In the genomic region with DNA sequence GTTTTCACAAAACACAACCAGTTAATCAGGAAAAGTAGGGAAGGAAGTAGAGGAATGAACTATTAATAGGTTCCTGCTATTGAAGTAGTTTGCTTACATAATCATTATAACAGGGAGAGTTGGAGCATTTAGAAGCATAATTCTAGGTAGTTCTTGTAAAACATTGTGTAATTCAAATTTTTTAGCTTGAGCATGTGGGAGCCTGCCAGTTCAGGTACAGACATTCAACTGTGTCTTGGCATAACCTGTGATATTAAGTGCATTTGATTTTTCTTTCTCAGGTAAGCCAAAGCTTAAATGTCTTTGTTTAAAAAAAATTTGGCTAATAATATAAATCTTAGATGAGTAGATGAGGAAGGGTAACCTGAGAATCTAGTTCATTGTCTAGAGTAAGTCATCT, we compare ENCODE assay signal across 13 cellular contexts. TPM values are rescaled to one million over a fixed set of nuclear protein-coding genes. Genes with fewer than 3 reads are reported as not detected.
DNase-seq lines count a peak whose midpoint lies in the region; ATAC-seq, FAIRE-seq and TF ChIP-seq lines count a peak whose summit lies in the region.
"Had no signal": no experiment of that assay in that cellular context is flagged by ENCODE, and none has a peak within 500 bp of the region (broad histone marks: within the 10 kb centered on the region; RNA-seq: fewer than 3 reads in every experiment).

No MANE protein-coding gene starts in this region.

- H3K36me3 ChIP-seq in RWPE2 (ENCODE audit: low read depth), result peaks cover 74% of the 10 kb centered on the region
- peaks cover 60% of the 10 kb centered on the region for H3K36me3 ChIP-seq in skeletal muscle satellite cell (ENCODE audit: insufficient read depth, low read length)
- H3K36me3 ChIP-seq: uterus had no signal

- FAIRE-seq in GM12891 (lab: Jason Lieb, UNC), result no peak

- peak overlapping the region; percentile 96 for H3K27ac Mint-ChIP-seq in activated T-cell treated with anti-CD3 and anti-CD28 coated beads, Interleukin-2, amount 50 U/mL, for 24 hours

- no peak overlapping the region for H3K9ac ChIP-seq in skeletal muscle satellite cell (ENCODE audit: low read depth, low read length)

- H3K4me3 ChIP-seq in RWPE2 (ENCODE audit: severe bottlenecking) (no peak overlapping the region), skeletal muscle satellite cell (ENCODE audit: low read length) (no peak overlapping the region)
- H3K4me3 ChIP-seq: uterus had no signal

- H3K27me3 ChIP-seq in RWPE2 (ENCODE audit: insufficient read depth, poor library complexity, severe bottlenecking), result no peaks in the 10 kb centered on the region
- no peaks in the 10 kb centered on the region for H3K27me3 ChIP-seq in skeletal muscle satellite cell (ENCODE audit: control insufficient read depth, insufficient read depth, low read length)
- H3K27me3 ChIP-seq: uterus had no signal

- no peak for DNase-seq in activated T-cell treated with anti-CD3 and anti-CD28 coated beads, Interleukin-2, amount 50 U/mL, for 24 hours
- DNase-seq in activated T-cell treated with anti-CD3 and anti-CD28 coated beads for 4 hours (no peak), RWPE2 (ENCODE audit: low spot score) (no peak), SW480 (ENCODE audit: low spot score) (no peak), GM12891 (ENCODE audit: insufficient read length, low spot score) (no peak)
- DNase-seq in activated CD4-positive, CD25-positive, alpha-beta regulatory T cell (lab: John Stamatoyannopoulos, UW), result no peak
- DNase-seq: DMS79 treated with DMSO at 0.1 percent for 48 hours, NCI-H2029, T-helper 9 cell, uterus had no signal

- no peaks in the 10 kb centered on the region for H3K9me3 Mint-ChIP-seq in activated T-cell treated with anti-CD3 and anti-CD28 coated beads, Interleukin-2, amount 50 U/mL, for 24 hours
- H3K9me3 Mint-ChIP-seq: central memory CD8-positive, alpha-beta T cell had no signal

- no peaks in the 10 kb centered on the region for H3K27me3 Mint-ChIP-seq in activated T-cell treated with anti-CD3 and anti-CD28 coated beads, Interleukin-2, amount 50 U/mL, for 24 hours
- H3K27me3 Mint-ChIP-seq: central memory CD8-positive, alpha-beta T cell had no signal

- peaks cover 76% of the 10 kb centered on the region for H3K4me1 Mint-ChIP-seq in activated T-cell treated with anti-CD3 and anti-CD28 coated beads, Interleukin-2, amount 50 U/mL, for 24 hours (ENCODE audit: low read depth)

- peaks cover 80% of the 10 kb centered on the region for H3K36me3 Mint-ChIP-seq in activated T-cell treated with anti-CD3 and anti-CD28 coated beads, Interleukin-2, amount 50 U/mL, for 24 hours (ENCODE audit: low read depth)

- peak overlapping the region; percentile 98 for H3K4me3 Mint-ChIP-seq in activated T-cell treated with anti-CD3 and anti-CD28 coated beads, Interleukin-2, amount 50 U/mL, for 24 hours
- H3K4me3 Mint-ChIP-seq: central memory CD8-positive, alpha-beta T cell had no signal

- peaks cover 27% of the 10 kb centered on the region for H3K4me1 ChIP-seq in RWPE2 (ENCODE audit: insufficient read depth, poor library complexity, severe bottlenecking)
- peaks cover 25% of the 10 kb centered on the region for H3K4me1 ChIP-seq in skeletal muscle satellite cell (ENCODE audit: control insufficient read depth, insufficient read depth, low read length)

- no peak for TF ChIP-seq POLR2A in GM12891 (IDR thresholded peaks at IDR 0.05; ENCODE audit: low read depth, low read length)

- H3K4me2 ChIP-seq in skeletal muscle satellite cell (ENCODE audit: low read length), result peak overlapping the region; percentile 8

- H3K9me3 ChIP-seq in RWPE2 (ENCODE audit: severe bottlenecking) (no peaks in the 10 kb centered on the region), skeletal muscle satellite cell (replicated peaks; ENCODE audit: low read length) (no peaks in the 10 kb centered on the region)
- H3K9me3 ChIP-seq: uterus had no signal

- ATAC-seq in RWPE2 (ENCODE audit: low read depth) (no peak), esophagus mucosa (peak; percentile 18)

- peak overlapping the region; percentile 10 for H3K27ac ChIP-seq in RWPE2 (ENCODE audit: poor library complexity, severe bottlenecking)
- H3K27ac ChIP-seq: uterus had no signal

- no peak for TF ChIP-seq CTCF in RWPE2 (IDR thresholded peaks at IDR 0.05; ENCODE audit: poor library complexity, severe bottlenecking)

TF ChIP-seq in GM12891, 5 proteins besides CTCF, POLR2A, EP300 and RAD21:
- TF ChIP-seq TAF1 (IDR thresholded peaks at IDR 0.05; ENCODE audit: low read depth, low read length), result no peak
- no peak for TF ChIP-seq PAX5 (IDR thresholded peaks at IDR 0.05; ENCODE audit: insufficient read depth, low read length, severe bottlenecking)
- no peak for TF ChIP-seq POU2F2 (IDR thresholded peaks at IDR 0.05; ENCODE audit: low read depth, low read length)
- no peak for TF ChIP-seq SPI1 (IDR thresholded peaks at IDR 0.05; ENCODE audit: low read depth, low read length)
- no peak for TF ChIP-seq POLR2AphosphoS5 (IDR thresholded peaks at IDR 0.05; ENCODE audit: low read depth, low read length)

RNA-seq across cellular contexts. Expression of a gene that starts 3.4 kb away (rescaled TPM):
- 61.2 TPM for total RNA-seq in esophagus mucosa
- 49.2 and 51.1 TPM in 2 replicates for total RNA-seq in skeletal muscle satellite cell (2012; rRNA removed)
- polyA plus RNA-seq in GM12891 (2012; ENCODE audit: low read depth, missing spikeins), result 44.8 TPM
